ENCODE assay signal across 8 cellular contexts in the genomic region with DNA sequence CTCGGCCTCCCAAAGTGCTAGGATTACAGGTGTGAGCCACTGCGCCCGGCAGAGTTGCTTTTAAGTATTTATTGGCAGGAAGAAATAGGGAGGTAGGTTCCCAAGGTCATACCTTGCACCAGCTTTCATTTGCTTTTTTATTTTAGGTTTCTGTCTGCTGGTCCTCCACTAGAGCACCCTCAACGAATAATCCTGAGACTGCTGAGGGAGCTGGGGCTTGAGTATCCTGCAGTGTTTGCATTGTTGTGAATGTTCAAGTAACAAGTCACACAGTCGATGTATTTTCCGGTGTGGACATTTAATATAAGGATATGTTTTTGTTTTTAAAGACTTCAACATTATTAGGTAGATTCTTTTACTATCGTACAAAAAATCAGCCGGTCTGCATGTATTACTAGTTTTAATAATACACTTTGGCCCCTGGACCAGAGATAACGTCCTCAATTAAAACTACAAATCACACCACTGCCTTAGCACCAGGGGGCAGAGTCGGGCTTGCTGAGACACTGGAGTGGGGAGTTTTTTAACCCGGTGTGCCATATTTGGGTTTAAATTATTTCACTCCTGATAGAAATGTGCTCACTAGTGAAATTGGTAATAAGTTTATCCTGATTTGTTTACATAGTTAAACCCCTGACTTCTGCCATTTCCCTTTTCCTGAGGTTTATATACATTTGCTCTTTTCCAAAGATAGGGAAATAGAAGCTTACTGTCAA. TPM values are rescaled to one million over a fixed set of nuclear protein-coding genes. Genes with fewer than 3 reads are reported as not detected.
DNase-seq lines count a peak whose midpoint lies in the region; ATAC-seq and TF ChIP-seq lines count a peak whose summit lies in the region.

No MANE protein-coding gene starts in this region.

- intact Hi-C loops in naive thymus-derived CD4-positive, alpha-beta T cell (cut with micrococcal nuclease) = loop anchor here in 1 of 2 donors (5.0 kb wide), 1 partner anchor 487 kb away; no protein-coding TSS in a partner anchor
- intact Hi-C loops in vagina (cut with DNase I) = no loop called here

- H3K4me3 Mint-ChIP-seq in endothelial cell (ENCODE audit: unreplicated experiment) = no peak overlapping the region
- no peak overlapping the region for H3K4me3 Mint-ChIP-seq in naive thymus-derived CD4-positive, alpha-beta T cell

- POLR2A ChIA-PET in naive thymus-derived CD4-positive, alpha-beta T cell (lab: Charles Lee) = no interaction called here

- H3K36me3 Mint-ChIP-seq in endothelial cell (ENCODE audit: low read depth, unreplicated experiment) = peaks cover 9% of the 10 kb centered on the region
- peaks cover 10 to 50% (median 21%) of the 10 kb centered on the region in 5 donors for H3K36me3 Mint-ChIP-seq in naive thymus-derived CD4-positive, alpha-beta T cell

- H3K27me3 ChIP-seq in Peyer's patch (no peaks in the 10 kb centered on the region), vagina (no peaks in the 10 kb centered on the region)
- no peaks in the 10 kb centered on the region for H3K27me3 ChIP-seq in naive thymus-derived CD4-positive, alpha-beta T cell (ENCODE audit: control insufficient read depth in 2 of 2, insufficient read depth in 2 of 2, low read length in 2 of 2)

- TF ChIP-seq CTCF in AG09319 (IDR thresholded peaks at IDR 0.05; ENCODE audit: low read depth, low read length) (peak; percentile 43), GM12864 (IDR thresholded peaks at IDR 0.05; ENCODE audit: low read depth, low read length, missing control alignments) (peak; percentile 58), Peyer's patch (IDR thresholded peaks at IDR 0.05) (peak in 4 of 6 experiments; percentile 55 to 70 (median 62)), endothelial cell (IDR thresholded peaks at IDR 0.05; ENCODE audit: unreplicated experiment) (peak; percentile 60), vagina (IDR thresholded peaks at IDR 0.05) (no peak)

- DNase-seq in AG09319 (ENCODE audit: extremely low read depth, low read depth) = no peak
- DNase-seq in GM12864 (ENCODE audit: low read depth) = no peak
- peak; percentile 61 to 78 (median 62) for DNase-seq in Peyer's patch
- DNase-seq in endothelial cell (ENCODE audit: low spot score) = peak; percentile 64
- DNase-seq in naive thymus-derived CD4-positive, alpha-beta T cell = no peak
- DNase-seq in vagina (ENCODE audit: extremely low spot score in 2 of 2) = no peak

- peaks cover 29% of the 10 kb centered on the region for H3K4me1 Mint-ChIP-seq in endothelial cell (ENCODE audit: unreplicated experiment)
- H3K4me1 Mint-ChIP-seq in naive thymus-derived CD4-positive, alpha-beta T cell = peaks cover 2 to 23% (median 9%) of the 10 kb centered on the region in 7 donors

- no peak for TF ChIP-seq POLR2A in Peyer's patch (IDR thresholded peaks at IDR 0.05)
- TF ChIP-seq POLR2A in vagina (IDR thresholded peaks at IDR 0.05) = no peak

- no peaks in the 10 kb centered on the region for H3K9me3 Mint-ChIP-seq in endothelial cell (ENCODE audit: unreplicated experiment)
- H3K9me3 Mint-ChIP-seq in naive thymus-derived CD4-positive, alpha-beta T cell = no peaks in the 10 kb centered on the region

- CTCF ChIA-PET in naive thymus-derived CD4-positive, alpha-beta T cell (lab: Charles Lee) = no interaction called here

- H3K9me3 ChIP-seq in Peyer's patch (no peaks in the 10 kb centered on the region), vagina (no peaks in the 10 kb centered on the region)
- no peaks in the 10 kb centered on the region for H3K9me3 ChIP-seq in naive thymus-derived CD4-positive, alpha-beta T cell (ENCODE audit: control insufficient read depth in 2 of 3, low read length in 3 of 3)

- no peak overlapping the region for H3K27ac ChIP-seq in Peyer's patch
- H3K27ac ChIP-seq in naive thymus-derived CD4-positive, alpha-beta T cell (ENCODE audit: low read depth, low read length) = no peak overlapping the region
- no peak overlapping the region for H3K27ac ChIP-seq in vagina

- H3K4me1 ChIP-seq in Peyer's patch = no peaks in the 10 kb centered on the region
- peaks cover 0 to 3% of the 10 kb centered on the region in 2 donors for H3K4me1 ChIP-seq in naive thymus-derived CD4-positive, alpha-beta T cell (ENCODE audit: control insufficient read depth in 2 of 2, insufficient read depth in 2 of 2, low read length in 2 of 2)
- H3K4me1 ChIP-seq in vagina = no peaks in the 10 kb centered on the region

- H3K4me3 ChIP-seq in GM12864 (ENCODE audit: low read depth, low read length) (no peak overlapping the region), Peyer's patch (no peak overlapping the region), vagina (no peak overlapping the region)
- H3K4me3 ChIP-seq in naive thymus-derived CD4-positive, alpha-beta T cell (ENCODE audit: low read length) = no peak overlapping the region

- peaks cover 1% of the 10 kb centered on the region for H3K27me3 Mint-ChIP-seq in endothelial cell (ENCODE audit: unreplicated experiment)
- no peaks in the 10 kb centered on the region for H3K27me3 Mint-ChIP-seq in naive thymus-derived CD4-positive, alpha-beta T cell

- no peak overlapping the region for H3K27ac Mint-ChIP-seq in endothelial cell (ENCODE audit: unreplicated experiment)
- H3K27ac Mint-ChIP-seq in naive thymus-derived CD4-positive, alpha-beta T cell = no peak overlapping the region

- ATAC-seq in HG03159 (IDR thresholded peaks at IDR 0.05; ENCODE audit: unreplicated experiment) = peak; percentile 79
- ATAC-seq in naive thymus-derived CD4-positive, alpha-beta T cell = peak; percentile 40
- ATAC-seq in GM21528 (IDR thresholded peaks at IDR 0.05; ENCODE audit: low FRiP score, unreplicated experiment) = no peak

- H3K36me3 ChIP-seq in Peyer's patch (no peaks in the 10 kb centered on the region), vagina (no peaks in the 10 kb centered on the region)
- H3K36me3 ChIP-seq in naive thymus-derived CD4-positive, alpha-beta T cell (ENCODE audit: control insufficient read depth in 2 of 3, insufficient read depth in 3 of 3, low read length in 3 of 3) = peaks cover 0 to 14% (median 0%) of the 10 kb centered on the region in 3 experiments

RNA-seq across cellular contexts. Expression of a gene that starts 11.6 kb away (rescaled TPM):
- total RNA-seq in Peyer's patch (10 to 100 TPM; 11.6 to 55.7 (median 31.3) TPM), endothelial cell (ENCODE audit: unreplicated experiment) (22.5 TPM), vagina (12.8 TPM)
- total RNA-seq in naive thymus-derived CD4-positive, alpha-beta T cell = 10 to 100 TPM; 11.6 to 22.8 (median 14.5) TPM
- polyA plus RNA-seq in naive thymus-derived CD4-positive, alpha-beta T cell = 10 to 100 TPM; 50.6 to 67.5 TPM

Comparison
In these comparisons a context has a peak if more than half of its experiments do, and no peak if none do; other contexts are left out.
1. DNase-seq: peak in Peyer's patch (3 of 3) and endothelial cell (single experiment); none in AG09319 (single experiment), GM12864 (single experiment), naive thymus-derived CD4-positive, alpha-beta T cell (0 of 9) and vagina (0 of 2).
2. CTCF ChIP-seq: peak in AG09319 (single experiment), GM12864 (single experiment), Peyer's patch (4 of 6) and endothelial cell (single experiment); none in vagina (0 of 3).